ENCODE assay signal across 8 cellular contexts in the genomic region with DNA sequence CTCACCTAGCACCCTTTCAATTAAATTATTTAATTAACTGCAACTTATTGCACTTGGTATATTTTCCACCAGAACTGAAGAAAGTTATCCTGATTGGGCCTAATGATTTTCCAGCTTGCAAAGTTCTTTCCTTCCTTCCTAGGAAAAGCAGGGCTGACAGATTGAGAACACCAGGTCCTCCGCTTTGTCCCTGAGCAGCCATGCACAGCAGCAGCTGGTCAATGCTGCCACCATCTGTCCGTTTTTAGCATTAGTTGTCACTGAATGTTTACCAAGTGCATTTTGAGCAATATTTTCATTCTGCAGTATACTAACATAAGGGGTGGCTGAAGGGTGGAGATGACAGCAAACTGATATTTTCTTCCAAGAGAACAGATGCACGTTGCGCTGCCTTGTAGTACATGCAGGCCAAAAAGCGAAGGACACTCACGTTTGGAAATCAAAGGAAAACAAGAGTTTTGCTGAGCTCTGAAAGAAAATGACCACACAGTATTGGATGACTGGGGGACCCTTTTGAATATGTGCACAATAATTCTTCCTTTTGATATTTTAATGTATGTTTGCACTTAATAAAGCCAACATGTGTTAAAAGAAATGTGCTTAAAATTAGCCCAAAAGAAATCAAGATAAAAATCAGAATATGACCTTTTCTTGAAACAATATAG.
DNase-seq lines count a peak whose midpoint lies in the region; ATAC-seq and TF ChIP-seq lines count a peak whose summit lies in the region.

No MANE protein-coding gene starts in this region.

- H3K4me3 ChIP-seq in HL-60 (replicated peaks; ENCODE audit: insufficient read depth, low read length), result no peak overlapping the region

- peak; percentile 15 for DNase-seq in CD1c-positive myeloid dendritic cell (ENCODE audit: extremely low spot score)
- peak in 1 of 2 experiments; percentile 29 for DNase-seq in HL-60 (ENCODE audit: low read depth in 1 of 2, low spot score in 1 of 2)
- DNase-seq in NCI-H82 treated with DMSO at 0.1 percent for 48 hours (lab: John Stamatoyannopoulos, UW; ENCODE audit: unreplicated experiment), result peak; percentile 62
- DNase-seq in cerebellar nuclear complex (lab: John Stamatoyannopoulos, UW), result peak; percentile 41 to 69
- DNase-seq in kidney tubule cell (ENCODE audit: low spot score), result peak; percentile 80
- peak; percentile 46 for DNase-seq in ureter (ENCODE audit: low spot score)
- DNase-seq in activated CD4-positive, CD25-positive, alpha-beta regulatory T cell treated with anti-CD3 and anti-CD28 coated beads, Interleukin-2, amount 50 U/mL, for 72 hours, result no peak

- peak; percentile 27 for TF ChIP-seq CTCF in HL-60 (IDR thresholded peaks at IDR 0.05; ENCODE audit: insufficient read depth, low read length)

- no peak overlapping the region for H3K27ac ChIP-seq in HL-60 (replicated peaks)

- no peaks in the 10 kb centered on the region for H3K27me3 ChIP-seq in HL-60 (ENCODE audit: insufficient read depth, poor library complexity, severe bottlenecking)

- peak; percentile 72 for ATAC-seq in GM19023 (IDR thresholded peaks at IDR 0.05; ENCODE audit: unreplicated experiment)
